In genomic region chr6:85353012-85353411, GRCh38 we compare ENCODE assay signal across 16 cellular contexts.
DNase-seq lines count a peak whose midpoint lies in the region; ATAC-seq and TF ChIP-seq lines count a peak whose summit lies in the region.
"Had no signal": no experiment of that assay in that cellular context is flagged by ENCODE, and none has a peak within 500 bp of the region (broad histone marks: within the 10 kb centered on the region; RNA-seq: fewer than 3 reads in every experiment).

No MANE protein-coding gene starts in this region.

- peaks cover 4% of the 10 kb centered on the region; the same call in 1 of the 2 replicates for H3F3A ChIP-seq in MM.1S (ENCODE audit: insufficient read depth, low read length)

- H3K4me2 ChIP-seq in MM.1S (ENCODE audit: low read depth, low read length), result 0 out of 2 replicates have a peak overlapping the region, but pooled peaks have one; percentile 4
- H3K4me2 ChIP-seq: A549 had no signal

- H3K9me3 ChIP-seq in MM.1S (replicated peaks; ENCODE audit: insufficient read depth, low read length) (no peaks in the 10 kb centered on the region), mucosa of descending colon (no peaks in the 10 kb centered on the region)
- H3K9me3 ChIP-seq: A549, Caco-2, HAP-1 had no signal

- H3K9ac ChIP-seq in MM.1S (ENCODE audit: low read length), result no peak overlapping the region

- no peaks in the 10 kb centered on the region for H3K9me2 ChIP-seq in MM.1S (replicated peaks; ENCODE audit: insufficient read depth, low read length)

- no peaks in the 10 kb centered on the region for H3K79me2 ChIP-seq in MM.1S (ENCODE audit: low read length)

- H3K36me3 ChIP-seq in MM.1S (replicated peaks; ENCODE audit: insufficient read depth, low read length) (no peaks in the 10 kb centered on the region), mucosa of descending colon (ENCODE audit: low read depth) (no peaks in the 10 kb centered on the region)
- H3K36me3 ChIP-seq: HAP-1 had no signal

- ATAC-seq in GM18867 (IDR thresholded peaks at IDR 0.05; ENCODE audit: unreplicated experiment) (peak; percentile 53), HG03025 (IDR thresholded peaks at IDR 0.05; ENCODE audit: low FRiP score, unreplicated experiment) (no peak), mucosa of descending colon (no peak), left colon (no peak)
- ATAC-seq: A549 had no signal

- H3K4me3 ChIP-seq in MM.1S (ENCODE audit: low read length), result no peak overlapping the region
- no peak overlapping the region for H3K4me3 ChIP-seq in mucosa of descending colon
- H3K4me3 ChIP-seq: A549, HAP-1 had no signal

- H3K27ac ChIP-seq in MM.1S (ENCODE audit: low read length), result peak overlapping the region; percentile 7; the same call in 1 of the 2 replicates
- H3K27ac ChIP-seq: A549 had no signal

- H2AFZ ChIP-seq in MM.1S (ENCODE audit: low read length), result peak overlapping the region; percentile 12; the same call in 1 of the 2 replicates

- TF ChIP-seq CTCF in MM.1S (IDR thresholded peaks at IDR 0.05; ENCODE audit: low read length), result no peak
- TF ChIP-seq CTCF in mucosa of descending colon (IDR thresholded peaks at IDR 0.05), result no peak

- DNase-seq in MM.1S (peak; percentile 83), RPMI8226 (peak; percentile 16), mucosa of descending colon (no peak), left colon (no peak)
- DNase-seq: 8988T; ACHN; C1 segment of cervical spinal cord; Caco-2; CD4-positive, alpha-beta memory T cell; DMS153; DND-41; GOT3 had no signal

- no peaks in the 10 kb centered on the region for H4K20me1 ChIP-seq in MM.1S (ENCODE audit: insufficient read depth, low read length)

- no peaks in the 10 kb centered on the region for H3K27me3 ChIP-seq in MM.1S (replicated peaks; ENCODE audit: insufficient read depth, low read length)

- peaks cover 15% of the 10 kb centered on the region for H3K4me1 ChIP-seq in MM.1S (ENCODE audit: low read length)
- H3K4me1 ChIP-seq in mucosa of descending colon (ENCODE audit: low read depth), result no peaks in the 10 kb centered on the region
- H3K4me1 ChIP-seq: Caco-2, HAP-1 had no signal

- intact Hi-C loops in mucosa of descending colon (cut with DNase I, micrococcal nuclease), result no loop called here
- intact Hi-C loops in left colon (cut with DNase I, micrococcal nuclease), result loop anchor here in 1 of 2 donors (10.0 kb wide), 1 partner anchor 132 kb away; no protein-coding TSS in a partner anchor

Comparison
In these comparisons a context has a peak if more than half of its experiments do, and no peak if none do; other contexts are left out.
1. DNase-seq: peak in MM.1S (single experiment) and RPMI8226 (single experiment); none in mucosa of descending colon (0 of 3) and left colon (0 of 2).